Comparison of ENCODE assay signal across 9 cellular contexts in the genomic region with DNA sequence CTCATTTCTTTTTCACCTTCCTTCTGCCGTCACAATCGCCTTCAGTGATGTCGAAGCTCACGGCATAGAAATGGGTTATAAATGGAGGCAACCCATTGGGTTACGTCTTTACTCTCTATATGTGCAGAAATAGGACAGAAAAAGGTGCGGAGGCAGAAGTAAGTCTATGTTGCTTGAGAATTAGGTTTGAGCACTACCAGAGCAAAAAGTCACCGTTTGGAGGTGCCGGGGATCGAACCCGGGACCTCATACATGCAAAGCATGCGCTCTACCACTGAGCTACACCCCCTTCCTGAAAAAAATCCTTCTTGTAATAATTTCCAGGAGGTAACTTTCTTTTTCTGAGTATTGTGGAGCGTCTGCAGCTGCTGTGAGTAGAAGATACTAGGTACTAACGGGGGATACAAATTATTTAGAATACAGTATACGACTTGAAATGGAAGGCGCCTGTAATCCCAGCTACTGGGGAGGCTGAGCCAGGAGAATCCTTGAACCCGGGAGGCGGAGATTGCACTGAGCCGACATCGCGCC.
DNase-seq lines count a peak whose midpoint lies in the region; ATAC-seq, FAIRE-seq and TF ChIP-seq lines count a peak whose summit lies in the region.
"Had no signal": no experiment of that assay in that cellular context is flagged by ENCODE, and none has a peak within 500 bp of the region (broad histone marks: within the 10 kb centered on the region; RNA-seq: fewer than 3 reads in every experiment).

No MANE protein-coding gene starts in this region.

- no peak for FAIRE-seq in bronchial epithelial cell (lab: Jason Lieb, UNC)
- FAIRE-seq in urothelium cell line (lab: Jason Lieb, UNC), result no peak

- TF ChIP-seq RAD21 in neural cell (conservative IDR thresholded peaks at IDR 0.05), result no peak

- no peaks in the 10 kb centered on the region; the same call in 1 of the 2 replicates for H3K4me1 ChIP-seq in GM23248 (ENCODE audit: insufficient read depth)

- H3K4me2 ChIP-seq in GM23248 (ENCODE audit: unreplicated experiment) (peak overlapping the region; percentile 66), neural cell (ENCODE audit: low read length) (no peak overlapping the region)

- peaks cover 13% of the 10 kb centered on the region for H3K4me1 Mint-ChIP-seq in CD4-positive, alpha-beta T cell (ENCODE audit: low read depth)

- H3K9me3 Mint-ChIP-seq in CD4-positive, alpha-beta T cell, result peaks cover 18% of the 10 kb centered on the region

- peaks cover 5% of the 10 kb centered on the region; the same call in 1 of the 2 replicates for H3F3A ChIP-seq in GM23248 (ENCODE audit: insufficient read depth)
- H3F3A ChIP-seq in neural cell (ENCODE audit: insufficient read depth, low read length, poor library complexity, severe bottlenecking), result no peaks in the 10 kb centered on the region

- peaks cover 21% of the 10 kb centered on the region for H3K36me3 Mint-ChIP-seq in CD4-positive, alpha-beta T cell (ENCODE audit: low read depth)

- POLR2A ChIA-PET in CD4-positive, alpha-beta T cell (lab: Charles Lee), result no interaction called here

- TF ChIP-seq CTCF in bronchial epithelial cell (IDR thresholded peaks at IDR 0.05; ENCODE audit: insufficient read depth, low read length, severe bottlenecking), result no peak
- no peak for TF ChIP-seq CTCF in neural cell (IDR thresholded peaks at IDR 0.05; ENCODE audit: poor library complexity, severe bottlenecking)
- TF ChIP-seq CTCF in CD4-positive, alpha-beta T cell (IDR thresholded peaks at IDR 0.05), result no peak

- WGBS in GM23248 (ENCODE audit: low coverage in 1 of 2, low lambda C conversion rate in 2 of 2, missing lambda C conversion rate in 2 of 2), 2 experiments, result 17% methylated on average over 20 of the region's 20 CpGs

- peaks cover 41% of the 10 kb centered on the region for H3K27me3 ChIP-seq in GM23248 (replicated peaks; ENCODE audit: insufficient read depth)
- H3K27me3 ChIP-seq in bronchial epithelial cell (ENCODE audit: control insufficient read depth, insufficient read depth, low read length), result peaks cover 22% of the 10 kb centered on the region
- H3K27me3 ChIP-seq in neural cell (ENCODE audit: insufficient read depth, low read depth, low read length), result peaks cover 98% of the 10 kb centered on the region
- H3K27me3 ChIP-seq in CD4-positive, alpha-beta T cell (ENCODE audit: control insufficient read depth, insufficient read depth, low read length), result peaks cover 98% of the 10 kb centered on the region

- H3K79me2 ChIP-seq in GM23248 (ENCODE audit: insufficient read depth) (no peaks in the 10 kb centered on the region), neural cell (replicated peaks; ENCODE audit: insufficient read depth, low read length) (no peaks in the 10 kb centered on the region)

- peak overlapping the region; percentile 82 for H2AFZ ChIP-seq in GM23248
- H2AFZ ChIP-seq in neural cell (ENCODE audit: low read depth, low read length), result no peak overlapping the region

- in situ Hi-C loops in ACHN (cut with HindIII; ENCODE audit: low pct_ligation_motif_present, low pct_unique_long_range_greater_than_20kb, low sequenced_read_pairs), result no loop called here
- in situ Hi-C loops in GM23248 (cut with MboI), result no loop called here

- TF ChIP-seq EP300 in neural cell (conservative IDR thresholded peaks at IDR 0.05; ENCODE audit: poor library complexity, severe bottlenecking), result no peak

- H3K9ac ChIP-seq in GM23248, result peak overlapping the region; percentile 36
- no peak overlapping the region for H3K9ac ChIP-seq in neural cell (ENCODE audit: low read length)

- H4K20me1 ChIP-seq in GM23248 (ENCODE audit: insufficient read depth) (no peaks in the 10 kb centered on the region), neural cell (ENCODE audit: insufficient read depth) (no peaks in the 10 kb centered on the region)

- CTCF ChIA-PET in CD4-positive, alpha-beta T cell (lab: Charles Lee), result no interaction called here

- H3K36me3 ChIP-seq in GM23248 (ENCODE audit: low read depth), result no peaks in the 10 kb centered on the region
- no peaks in the 10 kb centered on the region for H3K36me3 ChIP-seq in bronchial epithelial cell (ENCODE audit: control insufficient read depth, insufficient read depth, low read length)
- no peaks in the 10 kb centered on the region for H3K36me3 ChIP-seq in neural cell (ENCODE audit: insufficient read depth, low read length)

- no peak overlapping the region for H3K27ac ChIP-seq in GM23248
- H3K27ac ChIP-seq in neural cell (ENCODE audit: low read length), result no peak overlapping the region
- H3K27ac ChIP-seq in CD4-positive, alpha-beta T cell (ENCODE audit: low read depth, low read length), result no peak overlapping the region

- H3K4me3 ChIP-seq in GM23248 (peak overlapping the region; percentile 84), bronchial epithelial cell (ENCODE audit: low read depth, low read length) (peak overlapping the region; percentile 35), neural cell (ENCODE audit: low read length) (peak overlapping the region; percentile 56)
- H3K4me3 ChIP-seq: lung had no signal

- ATAC-seq in CD4-positive, alpha-beta T cell (ENCODE audit: poor library complexity), result no peak

- H3K9me2 ChIP-seq in GM23248 (ENCODE audit: insufficient read depth) (no peaks in the 10 kb centered on the region), neural cell (ENCODE audit: insufficient read depth, low read length) (no peaks in the 10 kb centered on the region)

- H3K9me3 ChIP-seq in GM23248 (ENCODE audit: low read depth) (no peaks in the 10 kb centered on the region), neural cell (ENCODE audit: low read length) (peaks cover 9% of the 10 kb centered on the region)
- H3K9me3 ChIP-seq in CD4-positive, alpha-beta T cell (ENCODE audit: control insufficient read depth, low read length), result peaks cover 40% of the 10 kb centered on the region

- intact Hi-C loops in CD4-positive, alpha-beta T cell (cut with DNase I, micrococcal nuclease), result loop anchor here (5.0 to 10.0 kb wide), 3 partner anchors 45 to 1117 kb away; no protein-coding TSS in a partner anchor

- H3K4me3 Mint-ChIP-seq in CD4-positive, alpha-beta T cell, result no peak overlapping the region

- no peak overlapping the region for H3K27ac Mint-ChIP-seq in CD4-positive, alpha-beta T cell

- peaks cover 99% of the 10 kb centered on the region for H3K27me3 Mint-ChIP-seq in CD4-positive, alpha-beta T cell

- DNase-seq in ACHN (peak; percentile 77), GM23248 (peak; percentile 71), OCI-M1 (lab: John Stamatoyannopoulos, UW) (peak; percentile 96), bronchial epithelial cell (ENCODE audit: low read depth) (peak; percentile 53), urothelium cell line (ENCODE audit: low spot score) (no peak)
- no peak for DNase-seq in activated CD4-positive, CD25-positive, alpha-beta regulatory T cell (lab: John Stamatoyannopoulos, UW)
- no peak for DNase-seq in CD4-positive, alpha-beta T cell

TF ChIP-seq in neural cell, 6 proteins besides CTCF, POLR2A, EP300 and RAD21:
- TF ChIP-seq TAF1 (IDR thresholded peaks at IDR 0.05; ENCODE audit: low read depth), result no peak
- TF ChIP-seq, protein P1, sequence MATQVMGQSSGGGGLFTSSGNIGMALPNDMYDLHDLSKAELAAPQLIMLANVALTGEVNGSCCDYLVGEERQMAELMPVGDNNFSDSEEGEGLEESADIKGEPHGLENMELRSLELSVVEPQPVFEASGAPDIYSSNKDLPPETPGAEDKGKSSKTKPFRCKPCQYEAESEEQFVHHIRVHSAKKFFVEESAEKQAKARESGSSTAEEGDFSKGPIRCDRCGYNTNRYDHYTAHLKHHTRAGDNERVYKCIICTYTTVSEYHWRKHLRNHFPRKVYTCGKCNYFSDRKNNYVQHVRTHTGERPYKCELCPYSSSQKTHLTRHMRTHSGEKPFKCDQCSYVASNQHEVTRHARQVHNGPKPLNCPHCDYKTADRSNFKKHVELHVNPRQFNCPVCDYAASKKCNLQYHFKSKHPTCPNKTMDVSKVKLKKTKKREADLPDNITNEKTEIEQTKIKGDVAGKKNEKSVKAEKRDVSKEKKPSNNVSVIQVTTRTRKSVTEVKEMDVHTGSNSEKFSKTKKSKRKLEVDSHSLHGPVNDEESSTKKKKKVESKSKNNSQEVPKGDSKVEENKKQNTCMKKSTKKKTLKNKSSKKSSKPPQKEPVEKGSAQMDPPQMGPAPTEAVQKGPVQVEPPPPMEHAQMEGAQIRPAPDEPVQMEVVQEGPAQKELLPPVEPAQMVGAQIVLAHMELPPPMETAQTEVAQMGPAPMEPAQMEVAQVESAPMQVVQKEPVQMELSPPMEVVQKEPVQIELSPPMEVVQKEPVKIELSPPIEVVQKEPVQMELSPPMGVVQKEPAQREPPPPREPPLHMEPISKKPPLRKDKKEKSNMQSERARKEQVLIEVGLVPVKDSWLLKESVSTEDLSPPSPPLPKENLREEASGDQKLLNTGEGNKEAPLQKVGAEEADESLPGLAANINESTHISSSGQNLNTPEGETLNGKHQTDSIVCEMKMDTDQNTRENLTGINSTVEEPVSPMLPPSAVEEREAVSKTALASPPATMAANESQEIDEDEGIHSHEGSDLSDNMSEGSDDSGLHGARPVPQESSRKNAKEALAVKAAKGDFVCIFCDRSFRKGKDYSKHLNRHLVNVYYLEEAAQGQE (IDR thresholded peaks at IDR 0.05; ENCODE audit: borderline replicate concordance), result no peak
TF ChIP-seq in neural cell: peak in this region for 0.

Comparison
In these comparisons a context has a peak if more than half of its experiments do, and no peak if none do; other contexts are left out.
1. DNase-seq: peak in ACHN (single experiment), GM23248 (single experiment), OCI-M1 (single experiment) and bronchial epithelial cell (single experiment); none in urothelium cell line (single experiment), activated CD4-positive, CD25-positive, alpha-beta regulatory T cell (0 of 4) and CD4-positive, alpha-beta T cell (0 of 10).
2. Peak in every context shown above with its lines, with median percentiles within 50 percentile points of each other: H3K4me3 ChIP-seq.